In the genomic region with DNA sequence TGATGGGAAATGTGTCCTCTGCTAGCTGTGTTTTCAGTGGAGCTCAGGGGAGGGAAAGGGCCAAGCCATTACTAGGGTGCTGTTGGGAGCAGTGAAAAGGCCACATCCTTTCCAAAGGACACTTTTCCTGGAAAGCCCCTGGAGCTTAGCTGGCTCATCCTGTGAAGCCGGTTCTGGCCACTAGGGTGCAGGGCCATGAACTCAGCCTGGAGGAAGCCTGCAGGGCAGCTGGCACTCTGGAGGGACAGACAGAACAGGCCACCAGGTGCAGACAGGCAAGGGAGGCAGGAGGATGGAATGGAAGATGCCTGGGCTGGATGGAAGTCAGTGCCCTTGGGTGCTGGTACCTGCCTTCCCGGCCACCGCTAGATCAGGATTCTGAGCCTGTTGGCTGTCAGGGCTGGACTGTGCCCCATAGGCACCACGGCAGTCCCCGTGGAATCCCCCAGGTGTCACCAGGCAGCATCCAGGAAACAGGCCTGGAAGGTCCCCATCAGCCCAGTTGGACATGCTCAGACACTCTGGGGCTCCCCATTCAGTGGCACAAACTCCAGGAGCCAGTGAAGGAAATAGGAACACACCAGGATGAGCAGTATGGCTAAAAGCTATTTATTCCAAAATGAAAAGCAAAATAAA, we compare ENCODE assay signal across 9 cellular contexts.
DNase-seq lines count a peak whose midpoint lies in the region; ATAC-seq and TF ChIP-seq lines count a peak whose summit lies in the region.
"Had no signal": no experiment of that assay in that cellular context is flagged by ENCODE, and none has a peak within 500 bp of the region (broad histone marks: within the 10 kb centered on the region; RNA-seq: fewer than 3 reads in every experiment).

No MANE protein-coding gene starts in this region.

- no peaks in the 10 kb centered on the region for H3K4me1 Mint-ChIP-seq in type B pancreatic cell (ENCODE audit: unreplicated experiment)

- peaks cover 5% of the 10 kb centered on the region for H3K9me3 Mint-ChIP-seq in type B pancreatic cell

- H3K4me3 ChIP-seq in cardiac muscle cell (no peak overlapping the region), NT2/D1 (ENCODE audit: insufficient read length, low read depth) (no peak overlapping the region), epithelial cell of proximal tubule (ENCODE audit: low read depth, low read length) (no peak overlapping the region)

- no peak overlapping the region for H3K27ac ChIP-seq in cardiac muscle cell

- no peaks in the 10 kb centered on the region for H3K36me3 ChIP-seq in cardiac muscle cell
- no peaks in the 10 kb centered on the region for H3K36me3 ChIP-seq in NT2/D1 (ENCODE audit: insufficient read depth, insufficient read length, low read length)

- no peak for ATAC-seq in left ventricle myocardium superior
- no peak for ATAC-seq in omental fat pad (ENCODE audit: low FRiP score)

- no peaks in the 10 kb centered on the region for H3K9me3 ChIP-seq in cardiac muscle cell (ENCODE audit: low read depth)
- H3K9me3 ChIP-seq in NT2/D1 (ENCODE audit: insufficient read depth, low read length): no peaks in the 10 kb centered on the region

- H3K9ac ChIP-seq in NT2/D1 (ENCODE audit: insufficient read length, low read depth): no peak overlapping the region

- intact Hi-C loops in left ventricle myocardium superior (cut with micrococcal nuclease): no loop called here

- H3K4me3 Mint-ChIP-seq in type B pancreatic cell: no peak overlapping the region

- H3K27me3 ChIP-seq in cardiac muscle cell (no peaks in the 10 kb centered on the region), NT2/D1 (ENCODE audit: insufficient read depth, insufficient read length) (no peaks in the 10 kb centered on the region)

- no peaks in the 10 kb centered on the region for H3K36me3 Mint-ChIP-seq in type B pancreatic cell

- TF ChIP-seq CTCF in cardiac muscle cell (IDR thresholded peaks at IDR 0.05; ENCODE audit: low read depth, low read length): peak; percentile 51
- TF ChIP-seq CTCF in epithelial cell of proximal tubule (conservative IDR thresholded peaks at IDR 0.05; ENCODE audit: low read depth, low read length): peak; percentile 63
- TF ChIP-seq CTCF in type B pancreatic cell (conservative IDR thresholded peaks at IDR 0.05): peak; percentile 62
- TF ChIP-seq CTCF in omental fat pad (IDR thresholded peaks at IDR 0.05): no peak
- TF ChIP-seq CTCF in GM20000 (IDR thresholded peaks at IDR 0.05; ENCODE audit: extremely low read depth, missing control alignments): no peak

- H3K27me3 Mint-ChIP-seq in type B pancreatic cell: peaks cover 5% of the 10 kb centered on the region

- DNase-seq in cardiac muscle cell (ENCODE audit: low read depth in 1 of 2, low spot score in 1 of 2) (peak; percentile 10 to 32), left ventricle myocardium superior (no peak), NT2/D1 (ENCODE audit: low read depth, low spot score) (peak; percentile 46), epithelial cell of proximal tubule (ENCODE audit: low read depth) (no peak), type B pancreatic cell (ENCODE audit: extremely low spot score, unreplicated experiment) (no peak), omental fat pad (ENCODE audit: low spot score) (no peak), GM20000 (ENCODE audit: low spot score) (no peak)
- DNase-seq in activated CD4-positive, CD25-positive, alpha-beta regulatory T cell (lab: John Stamatoyannopoulos, UW): no peak
- DNase-seq: NCI-H187 had no signal

- H3K27ac Mint-ChIP-seq in type B pancreatic cell: no peak overlapping the region

- no peaks in the 10 kb centered on the region for H3K4me1 ChIP-seq in cardiac muscle cell (ENCODE audit: low read depth)
- H3K4me1 ChIP-seq in NT2/D1 (ENCODE audit: insufficient read depth, insufficient read length): peaks cover 5% of the 10 kb centered on the region

Comparison
In these comparisons a context has a peak if more than half of its experiments do, and no peak if none do; other contexts are left out.
1. DNase-seq: peak in cardiac muscle cell (2 of 2) and NT2/D1 (single experiment); none in left ventricle myocardium superior (single experiment), epithelial cell of proximal tubule (single experiment), type B pancreatic cell (single experiment), omental fat pad (single experiment), activated CD4-positive, CD25-positive, alpha-beta regulatory T cell (0 of 4) and GM20000 (single experiment).
2. CTCF ChIP-seq: peak in cardiac muscle cell (single experiment), epithelial cell of proximal tubule (single experiment) and type B pancreatic cell (single experiment); none in omental fat pad (0 of 3) and GM20000 (single experiment).